33 cellular contexts compared by ENCODE assay signal in the genomic region with DNA sequence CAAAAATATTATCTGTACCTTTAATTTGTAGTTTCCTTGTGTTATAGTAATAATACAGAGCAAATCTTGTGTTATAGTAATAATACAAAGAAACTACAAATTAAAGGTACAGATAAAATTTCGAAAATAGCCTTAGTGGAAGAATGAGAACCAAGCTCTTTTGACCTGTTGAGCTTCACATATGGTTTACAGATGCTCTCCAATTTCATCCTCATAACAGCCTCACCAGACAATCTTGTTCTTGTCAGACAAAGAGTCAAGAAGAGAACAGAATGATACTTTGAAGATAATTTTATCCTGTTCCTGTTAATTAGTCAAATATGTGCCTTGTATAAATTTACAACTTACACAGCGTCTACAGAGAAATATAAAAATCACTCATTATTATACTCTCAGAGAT. TPM values are rescaled to one million over a fixed set of nuclear protein-coding genes. Genes with fewer than 3 reads are reported as not detected.
"Had no signal": no experiment of that assay in that cellular context is flagged by ENCODE, and none has a peak within 500 bp of the region (broad histone marks: within the 10 kb centered on the region; RNA-seq: fewer than 3 reads in every experiment).

No MANE protein-coding gene starts in this region.

- H3K4me3 Mint-ChIP-seq: activated CD8-positive, alpha-beta T cell treated with anti-CD3 and anti-CD28 coated beads, Interleukin-2, amount 10 ng/mL, durations not matched to agents 7 days and 5 days; activated naive CD8-positive, alpha-beta T cell treated with anti-CD3 and anti-CD28 coated beads, Interleukin-2, amount 50 U/mL, for 24 hours; activated T-helper 1 cell treated with anti-CD3 and anti-CD28 coated beads, Interleukin-12 subunit alpha, Interleukin-12 subunit beta, Interleukin-2, Interleukin-4 antibody, amounts not matched to agents 30 ng/mL and 10 ng/mL and 1 ng/mL, durations not matched to agents 14 hours and 24 hours and 36 hours; central memory CD8-positive, alpha-beta T cell; T-helper 17 cell; WTC11 had no signal

- H3K27ac Mint-ChIP-seq: activated CD8-positive, alpha-beta T cell treated with anti-CD3 and anti-CD28 coated beads, Interleukin-2, amount 10 ng/mL, durations not matched to agents 7 days and 5 days; activated naive CD4-positive, alpha-beta T cell treated with anti-CD3 and anti-CD28 coated beads, Interleukin-2, amount 50 U/mL, for 72 hours; activated naive CD8-positive, alpha-beta T cell treated with anti-CD3 and anti-CD28 coated beads, Interleukin-2, amount 50 U/mL, for 24 hours; activated T-helper 1 cell treated with anti-CD3 and anti-CD28 coated beads, Interleukin-12 subunit alpha, Interleukin-12 subunit beta, Interleukin-2, Interleukin-4 antibody, amounts not matched to agents 30 ng/mL and 10 ng/mL and 1 ng/mL, durations not matched to agents 14 hours and 24 hours and 36 hours; T-helper 17 cell; WTC11 had no signal

- H3K9me3 Mint-ChIP-seq: central memory CD8-positive, alpha-beta T cell had no signal

- H3K27ac ChIP-seq: ascending aorta, body of pancreas, SJSA1 had no signal

- H3K27me3 Mint-ChIP-seq: activated naive CD8-positive, alpha-beta T cell treated with anti-CD3 and anti-CD28 coated beads, Interleukin-2, amount 50 U/mL, for 24 hours; central memory CD8-positive, alpha-beta T cell; T-helper 17 cell had no signal

- H3K4me1 ChIP-seq: ascending aorta, body of pancreas had no signal

- H3K36me3 ChIP-seq: ascending aorta, SJSA1 had no signal

- H3K4me1 Mint-ChIP-seq: central memory CD8-positive, alpha-beta T cell had no signal

- DNase-seq: activated CD4-positive, alpha-beta T cell treated with anti-CD3 and anti-CD28 coated beads for 48 hours; activated CD4-positive, alpha-beta T cell treated with anti-CD3 and anti-CD28 coated beads, Interleukin-2, amount 50 U/mL, for 4 hours; activated CD4-positive, CD25-positive, alpha-beta regulatory T cell treated with anti-CD3 and anti-CD28 coated beads, Interleukin-2, amount 50 U/mL, for 72 hours; activated CD8-positive, alpha-beta memory T cell treated with anti-CD3 and anti-CD28 coated beads, Interleukin-2, amount 50 U/mL, for 48 hours; activated CD8-positive, alpha-beta T cell treated with anti-CD3 and anti-CD28 coated beads, Interleukin-2, amount 10 ng/mL, durations not matched to agents 7 days and 5 days; activated effector memory CD4-positive, alpha-beta T cell treated with Interleukin-2 at 50 U/mL for 16 hours; activated naive CD4-positive, alpha-beta T cell treated with Interleukin-2 at 50 U/mL for 16 hours; activated naive CD8-positive, alpha-beta T cell treated with anti-CD3 and anti-CD28 coated beads, Interleukin-2, amount 50 U/mL, for 24 hours; activated T-cell treated with anti-CD3 and anti-CD28 coated beads, Interleukin-2, amount 50 U/mL, for 1 hour; amniotic stem cell; body of pancreas; Karpas-422; MM.1S; NCI-H1105; NCI-H1436; NCI-H1694 treated with DMSO at 0.1 percent for 48 hours; NCI-H2081; NCI-H446 treated with DMSO at 0.1 percent for 48 hours; NCI-H524 treated with DMSO at 0.1 percent for 48 hours; NCI-H774; NK-92 treated with Interleukin-12 subunit alpha and Interleukin-12 subunit beta, amount 100 ng/mL, for 24 hours; OCI-M1; SHP77; T-helper 17 cell; T-helper 9 cell had no signal

- ATAC-seq: activated CD8-positive, alpha-beta T cell treated with anti-CD3 and anti-CD28 coated beads, Interleukin-2, amount 10 ng/mL, durations not matched to agents 7 days and 5 days; activated naive CD4-positive, alpha-beta T cell treated with anti-CD3 and anti-CD28 coated beads, Interleukin-2, amount 50 U/mL, for 72 hours; activated naive CD8-positive, alpha-beta T cell treated with anti-CD3 and anti-CD28 coated beads, Interleukin-2, amount 50 U/mL, for 24 hours; body of pancreas; K562; Panc1; T-helper 17 cell; WTC11 had no signal

- FAIRE-seq: K562 had no signal

- H3K36me3 Mint-ChIP-seq: WTC11 had no signal

- H3K9me3 ChIP-seq: ascending aorta, body of pancreas, SJSA1 had no signal

- H3K4me3 ChIP-seq: ascending aorta, body of pancreas, K562, SJSA1 had no signal

- H3K27me3 ChIP-seq: ascending aorta, body of pancreas, SJSA1 had no signal

RNA-seq across cellular contexts. Expression of gene ATXN3L, which starts 12.8 kb away (rescaled TPM):
- total RNA-seq: activated CD8-positive, alpha-beta T cell treated with anti-CD3 and anti-CD28 coated beads, Interleukin-2, amount 10 ng/mL, durations not matched to agents 7 days and 5 days; activated naive CD4-positive, alpha-beta T cell treated with anti-CD3 and anti-CD28 coated beads, Interleukin-2, amount 50 U/mL, for 72 hours; activated T-helper 1 cell treated with anti-CD3 and anti-CD28 coated beads, Interleukin-12 subunit alpha, Interleukin-12 subunit beta, Interleukin-2, Interleukin-4 antibody, amounts not matched to agents 30 ng/mL and 10 ng/mL and 1 ng/mL, durations not matched to agents 14 hours and 24 hours and 36 hours; ascending aorta; body of pancreas; K562; SJSA1; T-helper 17 cell; WTC11 had no signal
